Comparison of ENCODE assay signal across 17 cellular contexts in the genomic region with DNA sequence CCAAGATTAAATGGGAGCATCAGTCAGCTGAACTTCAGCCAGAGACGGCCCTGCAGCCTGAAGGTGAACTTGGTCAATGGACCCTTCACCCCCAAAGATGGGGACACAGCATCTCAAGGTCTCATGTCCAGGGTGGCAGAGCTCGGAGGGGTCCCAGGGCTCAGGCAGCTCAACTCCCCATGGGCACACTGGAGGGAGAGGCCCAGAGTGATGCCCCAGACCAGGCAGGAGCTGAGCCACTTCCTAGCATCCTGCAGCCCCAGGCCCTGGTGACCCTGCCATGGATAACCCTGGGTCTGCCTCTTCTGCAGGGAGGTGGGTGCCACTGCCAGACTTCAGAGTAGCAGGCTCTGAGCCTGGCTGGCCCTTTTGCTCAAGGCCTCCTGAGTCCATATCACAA. TPM values are rescaled to one million over a fixed set of nuclear protein-coding genes. Genes with fewer than 3 reads are reported as not detected.
DNase-seq lines count a peak whose midpoint lies in the region; ATAC-seq and TF ChIP-seq lines count a peak whose summit lies in the region.
"Had no signal": no experiment of that assay in that cellular context is flagged by ENCODE, and none has a peak within 500 bp of the region (broad histone marks: within the 10 kb centered on the region; RNA-seq: fewer than 3 reads in every experiment).

No MANE protein-coding gene starts in this region.

- H3K27ac ChIP-seq in left ventricle myocardium inferior (replicated peaks): peak overlapping the region; percentile 78
- no peak overlapping the region for H3K27ac ChIP-seq in right cardiac atrium (ENCODE audit: low read length)
- H3K27ac ChIP-seq in dorsolateral prefrontal cortex: peak overlapping the region in 51 of 59 donors; percentile 14 to 94 (median 75)
- no peak overlapping the region for H3K27ac ChIP-seq in neural progenitor cell
- H3K27ac ChIP-seq in suprapubic skin: peak overlapping the region; percentile 71
- H3K27ac ChIP-seq: A549 had no signal

- H3K27me3 Mint-ChIP-seq in neural progenitor cell (ENCODE audit: insufficient read depth, low read depth): peaks cover 10% of the 10 kb centered on the region
- peaks cover 0 to 3% of the 10 kb centered on the region in 2 donors for H3K27me3 Mint-ChIP-seq in natural killer cell (ENCODE audit: low read depth in 2 of 2)

- H3K4me1 Mint-ChIP-seq in neural progenitor cell (peaks cover 53% of the 10 kb centered on the region), natural killer cell (no peaks in the 10 kb centered on the region)

- no peak for TF ChIP-seq POLR2A in suprapubic skin (IDR thresholded peaks at IDR 0.05)

- H3K9ac ChIP-seq in neural progenitor cell: no peak overlapping the region

- DNase-seq in left ventricle myocardium inferior (no peak), right cardiac atrium (no peak), dorsolateral prefrontal cortex (no peak), neural progenitor cell (ENCODE audit: low spot score) (no peak), suprapubic skin (ENCODE audit: low spot score in 2 of 2) (no peak), 8988T (no peak), natural killer cell (no peak)
- DNase-seq: BE2C; CD8-positive, alpha-beta T cell; COR-L47; DMS153; DMS79 treated with DMSO at 0.1 percent for 48 hours; EL; GOT3; H9 had no signal

- no peaks in the 10 kb centered on the region for H3K36me3 ChIP-seq in left ventricle myocardium inferior
- no peaks in the 10 kb centered on the region for H3K36me3 ChIP-seq in neural progenitor cell
- H3K36me3 ChIP-seq in suprapubic skin: no peaks in the 10 kb centered on the region
- H3K36me3 ChIP-seq: BE2C had no signal

- H2AFZ ChIP-seq in neural progenitor cell (replicated peaks): no peak overlapping the region

- no peaks in the 10 kb centered on the region for H4K20me1 ChIP-seq in neural progenitor cell (ENCODE audit: low read depth)

- no peaks in the 10 kb centered on the region for H3K27me3 ChIP-seq in left ventricle myocardium inferior (ENCODE audit: low read depth)
- no peaks in the 10 kb centered on the region for H3K27me3 ChIP-seq in right cardiac atrium (ENCODE audit: control insufficient read depth, insufficient read depth)
- H3K27me3 ChIP-seq in dorsolateral prefrontal cortex: no peaks in the 10 kb centered on the region
- H3K27me3 ChIP-seq in neural progenitor cell: no peaks in the 10 kb centered on the region
- no peaks in the 10 kb centered on the region for H3K27me3 ChIP-seq in suprapubic skin
- H3K27me3 ChIP-seq: BE2C had no signal

- H3K4me3 Mint-ChIP-seq in neural progenitor cell (no peak overlapping the region), natural killer cell (no peak overlapping the region)
- H3K4me3 Mint-ChIP-seq: CD14-positive monocyte; CD8-positive, alpha-beta T cell; H9 had no signal

- H3K27ac Mint-ChIP-seq in neural progenitor cell (peak overlapping the region; percentile 95), natural killer cell (no peak overlapping the region)
- H3K27ac Mint-ChIP-seq: CD14-positive monocyte; CD8-positive, alpha-beta T cell; H9 had no signal

- H3K4me3 ChIP-seq in left ventricle myocardium inferior (no peak overlapping the region), right cardiac atrium (ENCODE audit: low read length) (no peak overlapping the region), dorsolateral prefrontal cortex (no peak overlapping the region), neural progenitor cell (no peak overlapping the region), suprapubic skin (no peak overlapping the region)
- H3K4me3 ChIP-seq: A549 had no signal

- H3F3A ChIP-seq in neural progenitor cell (ENCODE audit: low read depth): peaks cover 16% of the 10 kb centered on the region

- H3K4me1 ChIP-seq in left ventricle myocardium inferior: peaks cover 58% of the 10 kb centered on the region
- H3K4me1 ChIP-seq in right cardiac atrium (ENCODE audit: control insufficient read depth, insufficient read depth, low read length): peaks cover 14% of the 10 kb centered on the region
- peaks cover 16% of the 10 kb centered on the region for H3K4me1 ChIP-seq in neural progenitor cell
- H3K4me1 ChIP-seq in suprapubic skin: peaks cover 67% of the 10 kb centered on the region
- H3K4me1 ChIP-seq: A549 had no signal

- 96% methylated on average over 2 of the region's 2 CpGs for WGBS in right cardiac atrium
- 100% methylated on average over 2 of the region's 2 CpGs for WGBS in suprapubic skin

- H3K79me2 ChIP-seq in neural progenitor cell (ENCODE audit: low read depth): no peaks in the 10 kb centered on the region

- ATAC-seq in right cardiac atrium (no peak), natural killer cell (no peak)
- ATAC-seq: CD8-positive, alpha-beta T cell had no signal

- H3K9me3 ChIP-seq in left ventricle myocardium inferior (replicated peaks): no peaks in the 10 kb centered on the region
- no peaks in the 10 kb centered on the region for H3K9me3 ChIP-seq in right cardiac atrium (ENCODE audit: control insufficient read depth, low read length)
- H3K9me3 ChIP-seq in neural progenitor cell (ENCODE audit: low read depth): no peaks in the 10 kb centered on the region
- no peaks in the 10 kb centered on the region for H3K9me3 ChIP-seq in suprapubic skin
- H3K9me3 ChIP-seq: A549 had no signal

- intact Hi-C loops in left ventricle myocardium inferior (cut with micrococcal nuclease) (no loop called here), right cardiac atrium (cut with DNase I) (no loop called here), dorsolateral prefrontal cortex (cut with DNase I) (no loop called here), natural killer cell (cut with micrococcal nuclease) (no loop called here)

- TF ChIP-seq CTCF in left ventricle myocardium inferior (IDR thresholded peaks at IDR 0.05; ENCODE audit: borderline replicate concordance) (no peak), dorsolateral prefrontal cortex (IDR thresholded peaks at IDR 0.05 in 54 of 56, conservative IDR thresholded peaks at IDR 0.05 in 2 of 56; ENCODE audit: low read depth in 1 of 56, partially characterized antibody in 56 of 56) (no peak), neural progenitor cell (IDR thresholded peaks at IDR 0.05) (no peak), suprapubic skin (IDR thresholded peaks at IDR 0.05) (no peak), natural killer cell (IDR thresholded peaks at IDR 0.05) (no peak)

- no peak for TF ChIP-seq EP300 in suprapubic skin (IDR thresholded peaks at IDR 0.05)

- H3K36me3 Mint-ChIP-seq in neural progenitor cell (no peaks in the 10 kb centered on the region), natural killer cell (no peaks in the 10 kb centered on the region)
- H3K36me3 Mint-ChIP-seq: CD14-positive monocyte; CD8-positive, alpha-beta T cell had no signal

- H3K9me3 Mint-ChIP-seq in neural progenitor cell (no peaks in the 10 kb centered on the region), natural killer cell (no peaks in the 10 kb centered on the region)
- H3K9me3 Mint-ChIP-seq: CD14-positive monocyte; CD8-positive, alpha-beta T cell; H9 had no signal

- no peak overlapping the region for H3K4me2 ChIP-seq in neural progenitor cell
- H3K4me2 ChIP-seq: A549 had no signal

RNA-seq across cellular contexts. Expression of gene EMILIN3, which starts 27.5 kb away (rescaled TPM):
- total RNA-seq in left ventricle myocardium inferior: 4.2 TPM
- total RNA-seq in right cardiac atrium: 1 to 10 TPM; 2.1 to 7.4 (median 5.5) TPM
- 4.3 TPM for polyA plus RNA-seq in right cardiac atrium
- 10 to 100 TPM in 12 of 120 experiments, 1 to 10 TPM in 108; 2.0 to 16.0 (median 6.1) TPM for total RNA-seq in dorsolateral prefrontal cortex
- total RNA-seq in neural progenitor cell (ENCODE audit: low replicate concordance): 3.5 and 9.0 TPM in 2 replicates
- 1 to 10 TPM; 4.4 to 7.5 (median 5.7) TPM for total RNA-seq in suprapubic skin
- not detected for total RNA-seq in natural killer cell
- total RNA-seq: CD8-positive, alpha-beta T cell had no signal
- polyA plus RNA-seq: CD14-positive monocyte had no signal

RNA-seq across cellular contexts. Expression of gene LPIN3, which starts 53.5 kb away (rescaled TPM):
- total RNA-seq in left ventricle myocardium inferior (19.9 TPM), right cardiac atrium (10 to 100 TPM in 3 of 4 donors, 1 to 10 TPM in 1; 9.3 to 14.8 (median 13.2) TPM), dorsolateral prefrontal cortex (10 to 100 TPM in 7 of 120 experiments, 1 to 10 TPM in 112, under 1 TPM in 1; 0.87 to 11.8 (median 4.5) TPM), neural progenitor cell (ENCODE audit: low replicate concordance) (2.8 and 8.9 TPM in 2 replicates), suprapubic skin (100 to 1,000 TPM in 1 of 4 donors, 10 to 100 TPM in 3; 74.6 to 213 (median 85.2) TPM), natural killer cell (under 1 TPM in 2 of 3 donors, not detected in 1; 0.07 to 0.28 TPM)
- polyA plus RNA-seq in right cardiac atrium: 18.2 TPM
- polyA plus RNA-seq: CD14-positive monocyte had no signal

Comparison
In these comparisons a context has a peak if more than half of its experiments do, and no peak if none do; other contexts are left out.
1. H3K27ac ChIP-seq: peak in left ventricle myocardium inferior (single experiment), dorsolateral prefrontal cortex (51 of 59) and suprapubic skin (single experiment); none in right cardiac atrium (single experiment) and neural progenitor cell (single experiment).